In the genomic region with DNA sequence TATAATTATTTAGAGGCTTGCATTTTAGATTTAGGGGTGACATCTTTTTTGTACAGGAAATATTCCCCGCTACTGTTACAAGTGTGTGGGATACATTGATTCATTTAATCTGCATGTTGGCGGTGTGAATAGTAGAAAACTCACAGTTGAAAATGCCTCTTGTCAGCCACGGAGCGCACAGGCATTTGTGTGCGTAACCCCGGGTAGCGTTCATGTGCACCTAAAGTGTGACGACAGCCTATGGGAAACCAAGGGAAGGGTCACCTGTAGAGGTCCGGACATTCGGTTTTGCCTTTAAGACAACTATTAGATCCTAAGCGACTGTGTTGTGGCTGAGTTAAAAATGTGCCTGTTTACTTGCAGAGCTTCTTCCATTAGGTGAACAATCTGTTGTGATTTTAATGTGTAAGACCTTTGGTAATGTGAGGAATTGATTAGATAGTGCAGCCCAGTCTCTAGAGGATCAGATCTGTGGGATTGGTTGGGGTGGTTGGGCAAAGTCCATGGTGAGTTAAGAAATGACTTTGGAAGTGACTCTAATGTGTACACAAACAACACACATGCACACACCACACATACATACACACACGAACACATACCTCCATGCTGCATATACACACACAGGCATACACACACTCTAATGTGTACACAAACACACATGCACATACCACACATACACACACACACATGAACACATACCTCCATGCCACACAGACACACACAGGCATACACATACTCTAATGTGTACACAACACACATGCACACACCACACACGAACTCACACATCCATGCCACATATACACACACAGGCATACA, we compare ENCODE assay signal across 25 cellular contexts.
"Had no signal": no experiment of that assay in that cellular context is flagged by ENCODE, and none has a peak within 500 bp of the region (broad histone marks: within the 10 kb centered on the region; RNA-seq: fewer than 3 reads in every experiment).

No MANE protein-coding gene starts in this region.

- H3K27ac ChIP-seq: epithelial cell of prostate, heart right ventricle, neutrophil, ovary, psoas muscle, suprapubic skin, tibial nerve, uterus, WERI-Rb-1 had no signal

- ATAC-seq: activated CD8-positive, alpha-beta T cell treated with anti-CD3 and anti-CD28 coated beads, Interleukin-2, amount 10 ng/mL, durations not matched to agents 7 days and 5 days; heart right ventricle; naive thymus-derived CD8-positive, alpha-beta T cell; psoas muscle; right cardiac atrium; stimulated activated effector memory CD8-positive, alpha-beta T cell treated with anti-CD3 and anti-CD28 coated beads, Interleukin-12 subunit alpha, Interleukin-12 subunit beta, amount 100 ng/mL, for 72 hours; stimulated activated naive CD8-positive, alpha-beta T cell treated with anti-CD3 and anti-CD28 coated beads, Interleukin-15, amount 100 ng/mL, for 72 hours; T-cell had no signal

- DNase-seq: activated CD4-positive, alpha-beta T cell treated with anti-CD3 and anti-CD28 coated beads for 1 hour; activated CD4-positive, alpha-beta T cell treated with anti-CD3 and anti-CD28 coated beads, Interleukin-2, amount 50 U/mL, for 1 hour; activated CD8-positive, alpha-beta T cell treated with anti-CD3 and anti-CD28 coated beads, Interleukin-2, amount 10 ng/mL, durations not matched to agents 7 days and 5 days; activated naive CD4-positive, alpha-beta T cell treated with Interleukin-2 at 50 U/mL for 16 hours; activated naive CD8-positive, alpha-beta T cell treated with anti-CD3 and anti-CD28 coated beads for 36 hours; activated T-cell treated with anti-CD3 and anti-CD28 coated beads, Interleukin-2, amount 50 U/mL, for 1 hour; amniotic stem cell; cortex of kidney; heart right ventricle; naive thymus-derived CD8-positive, alpha-beta T cell; ovary; psoas muscle; right cardiac atrium; stimulated activated CD4-positive, alpha-beta T cell treated with anti-CD3 and anti-CD28 coated beads, Interleukin-1b, Interleukin-23, amount 100 ng/mL, for 48 hours; stimulated activated naive CD8-positive, alpha-beta T cell treated with anti-CD3 and anti-CD28 coated beads, Interleukin-15, amount 100 ng/mL, for 72 hours; T-cell; uterus; WERI-Rb-1 had no signal

- H3K4me3 ChIP-seq: heart right ventricle, lung, ovary, psoas muscle, suprapubic skin, tibial nerve, uterus had no signal

- H3K27me3 Mint-ChIP-seq: activated naive CD8-positive, alpha-beta T cell treated with anti-CD3 and anti-CD28 coated beads for 36 hours; naive thymus-derived CD8-positive, alpha-beta T cell; stimulated activated naive CD8-positive, alpha-beta T cell treated with anti-CD3 and anti-CD28 coated beads, Interleukin-15, amount 100 ng/mL, for 72 hours; T-cell had no signal

- H3K36me3 ChIP-seq: ovary, uterus had no signal

- H3K4me1 ChIP-seq: psoas muscle, suprapubic skin, tibial nerve, uterus had no signal

- H3K4me1 Mint-ChIP-seq: activated naive CD8-positive, alpha-beta T cell treated with anti-CD3 and anti-CD28 coated beads for 36 hours; stimulated activated naive CD8-positive, alpha-beta T cell treated with anti-CD3 and anti-CD28 coated beads, Interleukin-15, amount 100 ng/mL, for 72 hours; T-cell had no signal

- H3K4me3 Mint-ChIP-seq: activated CD8-positive, alpha-beta T cell treated with anti-CD3 and anti-CD28 coated beads, Interleukin-2, amount 10 ng/mL, durations not matched to agents 7 days and 5 days; activated naive CD8-positive, alpha-beta T cell treated with anti-CD3 and anti-CD28 coated beads for 36 hours; naive thymus-derived CD8-positive, alpha-beta T cell; stimulated activated effector memory CD8-positive, alpha-beta T cell treated with anti-CD3 and anti-CD28 coated beads, Interleukin-12 subunit alpha, Interleukin-12 subunit beta, amount 100 ng/mL, for 72 hours; stimulated activated naive CD8-positive, alpha-beta T cell treated with anti-CD3 and anti-CD28 coated beads, Interleukin-15, amount 100 ng/mL, for 72 hours; T-cell; T-helper 2 cell treated with Interferon-gamma antibody and Interleukin-4, amounts not matched to agents 5 μg/mL and 100 μg/mL, for 36 hours had no signal

- H3K27ac Mint-ChIP-seq: activated CD8-positive, alpha-beta T cell treated with anti-CD3 and anti-CD28 coated beads, Interleukin-2, amount 10 ng/mL, durations not matched to agents 7 days and 5 days; activated naive CD8-positive, alpha-beta T cell treated with anti-CD3 and anti-CD28 coated beads for 36 hours; stimulated activated effector memory CD8-positive, alpha-beta T cell treated with anti-CD3 and anti-CD28 coated beads, Interleukin-12 subunit alpha, Interleukin-12 subunit beta, amount 100 ng/mL, for 72 hours; stimulated activated naive CD8-positive, alpha-beta T cell treated with anti-CD3 and anti-CD28 coated beads, Interleukin-15, amount 100 ng/mL, for 72 hours; T-cell; T-helper 2 cell treated with Interferon-gamma antibody and Interleukin-4, amounts not matched to agents 5 μg/mL and 100 μg/mL, for 36 hours had no signal

- H3K9me3 ChIP-seq: heart right ventricle, neutrophil, ovary, psoas muscle, suprapubic skin, tibial nerve, uterus had no signal

- H3K27me3 ChIP-seq: heart right ventricle, neutrophil, ovary, suprapubic skin, tibial nerve, uterus had no signal

- H3K9me3 Mint-ChIP-seq: activated naive CD8-positive, alpha-beta T cell treated with anti-CD3 and anti-CD28 coated beads for 36 hours; naive thymus-derived CD8-positive, alpha-beta T cell; stimulated activated effector memory CD8-positive, alpha-beta T cell treated with anti-CD3 and anti-CD28 coated beads, Interleukin-12 subunit alpha, Interleukin-12 subunit beta, amount 100 ng/mL, for 72 hours; stimulated activated naive CD8-positive, alpha-beta T cell treated with anti-CD3 and anti-CD28 coated beads, Interleukin-15, amount 100 ng/mL, for 72 hours; T-cell; T-helper 2 cell treated with Interferon-gamma antibody and Interleukin-4, amounts not matched to agents 5 μg/mL and 100 μg/mL, for 36 hours had no signal
